18 cellular contexts compared by ENCODE assay signal in the genomic region with DNA sequence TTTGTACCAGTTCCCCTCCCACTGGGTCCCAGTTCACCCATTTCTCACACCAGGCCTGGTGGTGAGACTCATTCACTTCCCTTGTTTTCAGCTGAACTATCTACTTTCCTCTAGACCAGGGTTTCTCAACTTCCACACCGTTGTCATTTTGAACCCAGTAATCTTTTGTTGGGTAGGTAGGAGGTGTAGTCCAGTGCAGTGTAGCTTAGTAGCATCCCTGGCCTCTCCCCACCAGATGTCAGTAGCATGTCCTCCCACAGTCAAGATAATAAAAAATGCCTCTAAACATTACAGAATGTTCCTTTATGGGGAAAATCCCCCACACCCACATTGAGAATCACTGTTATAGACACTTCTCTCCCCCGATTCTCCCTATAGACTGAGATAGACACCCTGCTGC.
"Had no signal": no experiment of that assay in that cellular context is flagged by ENCODE, and none has a peak within 500 bp of the region (broad histone marks: within the 10 kb centered on the region; RNA-seq: fewer than 3 reads in every experiment).

No MANE protein-coding gene starts in this region.

- FAIRE-seq: keratinocyte had no signal

- H3K36me3 ChIP-seq: gastrocnemius medialis, left ventricle myocardium inferior, sigmoid colon, upper lobe of right lung had no signal

- H3K9me3 ChIP-seq: body of pancreas, gastrocnemius medialis, testis, upper lobe of right lung had no signal

- H3K27me3 ChIP-seq: body of pancreas, gastrocnemius medialis, sigmoid colon, testis, upper lobe of right lung had no signal

- H3K36me3 Mint-ChIP-seq: memory B cell had no signal

- DNase-seq: activated B cell treated with CpG ODN at 0.5 μM for 24 hours; activated CD4-positive, alpha-beta T cell treated with anti-CD3 and anti-CD28 coated beads, Interleukin-2, amount 10 ng/mL, durations not matched to agents 24 days and 14 days; activated effector memory CD4-positive, alpha-beta T cell treated with Interleukin-2 at 50 U/mL for 16 hours; amniotic stem cell; body of pancreas; effector memory CD4-positive, alpha-beta T cell; gastrocnemius medialis; left ventricle myocardium inferior; sigmoid colon; stimulated activated CD4-positive, alpha-beta T cell treated with anti-CD3 and anti-CD28 coated beads, Interleukin-2, amount 100 ng/mL, for 48 hours; stimulated activated CD8-positive, alpha-beta memory T cell treated with anti-CD3 and anti-CD28 coated beads, Interleukin-4, amount 100 ng/mL, for 48 hours; stimulated activated naive CD8-positive, alpha-beta T cell treated with anti-CD3 and anti-CD28 coated beads, Interleukin-15, amount 100 ng/mL, for 72 hours; testis; upper lobe of right lung had no signal

- H3K27ac ChIP-seq: body of pancreas, gastrocnemius medialis, left ventricle myocardium inferior, sigmoid colon, testis, upper lobe of right lung had no signal

- H3K4me3 Mint-ChIP-seq: activated B cell treated with CpG ODN at 0.5 μM for 24 hours; activated CD4-positive, alpha-beta T cell treated with anti-CD3 and anti-CD28 coated beads, Interleukin-2, amount 10 ng/mL, durations not matched to agents 24 days and 14 days; central memory CD8-positive, alpha-beta T cell; memory B cell; stimulated activated naive CD8-positive, alpha-beta T cell treated with anti-CD3 and anti-CD28 coated beads, Interleukin-15, amount 100 ng/mL, for 72 hours had no signal

- H3K4me3 ChIP-seq: body of pancreas, gastrocnemius medialis, left ventricle myocardium inferior, sigmoid colon, testis, upper lobe of right lung had no signal

- H3K4me1 ChIP-seq: body of pancreas, gastrocnemius medialis, left ventricle myocardium inferior, sigmoid colon, testis, upper lobe of right lung had no signal

- H3K4me1 Mint-ChIP-seq: activated B cell treated with CpG ODN at 0.5 μM for 24 hours; activated CD4-positive, alpha-beta T cell treated with anti-CD3 and anti-CD28 coated beads, Interleukin-2, amount 10 ng/mL, durations not matched to agents 24 days and 14 days; central memory CD8-positive, alpha-beta T cell; memory B cell; stimulated activated naive CD8-positive, alpha-beta T cell treated with anti-CD3 and anti-CD28 coated beads, Interleukin-15, amount 100 ng/mL, for 72 hours had no signal

- H3K27ac Mint-ChIP-seq: activated B cell treated with CpG ODN at 0.5 μM for 24 hours; activated CD4-positive, alpha-beta T cell treated with anti-CD3 and anti-CD28 coated beads, Interleukin-2, amount 10 ng/mL, durations not matched to agents 24 days and 14 days; activated naive CD4-positive, alpha-beta T cell treated with anti-CD3 and anti-CD28 coated beads, Interleukin-2, amount 50 U/mL, for 72 hours; memory B cell; stimulated activated naive CD8-positive, alpha-beta T cell treated with anti-CD3 and anti-CD28 coated beads, Interleukin-15, amount 100 ng/mL, for 72 hours had no signal

- ATAC-seq: activated naive CD4-positive, alpha-beta T cell treated with anti-CD3 and anti-CD28 coated beads, Interleukin-2, amount 50 U/mL, for 72 hours; body of pancreas; gastrocnemius medialis had no signal
